ENCODE assay signal across 9 cellular contexts in genomic region chr7:152129682-152130081, GRCh38.
"Had no signal": no experiment of that assay in that cellular context is flagged by ENCODE, and none has a peak within 500 bp of the region (broad histone marks: within the 10 kb centered on the region; RNA-seq: fewer than 3 reads in every experiment).

No MANE protein-coding gene starts in this region.

- ATAC-seq: GM23338, HepG2 had no signal

- FAIRE-seq: H1, H54, HepG2 had no signal

- H3K4me3 ChIP-seq: GM23338 had no signal

- H3K27ac Mint-ChIP-seq: GM23338, H9, IgD-negative memory B cell had no signal

- H3K27ac ChIP-seq: HL-60 had no signal

- H3K27me3 Mint-ChIP-seq: IgD-negative memory B cell had no signal

- H2AFZ ChIP-seq: GM23338 had no signal

- H3K4me3 Mint-ChIP-seq: GM23338, H9, IgD-negative memory B cell had no signal

- H3K4me1 Mint-ChIP-seq: GM23338 had no signal

- H3K4me2 ChIP-seq: GM23338 had no signal

- DNase-seq: H9, HCEC 1CT, KG1 had no signal
